ENCODE assay signal across 8 cellular contexts in the genomic region with DNA sequence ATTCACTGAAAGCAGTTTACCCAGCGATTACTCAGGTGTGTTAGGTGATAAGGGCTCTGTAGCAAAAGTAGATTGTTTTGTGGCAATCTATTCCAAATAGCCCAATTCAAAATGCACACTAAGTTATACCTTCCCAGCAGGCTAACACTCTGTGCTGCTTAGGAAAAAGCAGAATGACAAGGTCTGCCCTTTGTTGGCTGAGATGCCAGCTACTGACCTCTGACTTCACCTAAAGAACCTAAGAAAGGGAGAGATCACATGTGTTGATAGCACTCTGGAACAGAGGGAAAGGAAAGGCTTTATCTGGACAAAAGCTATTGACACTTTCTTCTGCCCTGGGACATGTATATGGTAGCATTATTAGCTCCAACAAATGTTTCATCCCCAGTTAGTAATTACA.
"Had no signal": no experiment of that assay in that cellular context is flagged by ENCODE, and none has a peak within 500 bp of the region (broad histone marks: within the 10 kb centered on the region; RNA-seq: fewer than 3 reads in every experiment).

No MANE protein-coding gene starts in this region.

- H3K4me1 Mint-ChIP-seq: IgD-negative memory B cell had no signal

- H3K27ac Mint-ChIP-seq: IgD-negative memory B cell had no signal

- FAIRE-seq: HTR-8/SVneo, K562 had no signal

- H3K4me2 ChIP-seq: KMS-11 had no signal

- H3K27ac ChIP-seq: HL-60, KMS-11 had no signal

- H3K9ac ChIP-seq: KMS-11 had no signal

- ATAC-seq: K562 had no signal

- H3K4me3 ChIP-seq: K562 had no signal

- H3K9me3 Mint-ChIP-seq: IgD-negative memory B cell had no signal

- H3K27me3 Mint-ChIP-seq: IgD-negative memory B cell had no signal

- H3K4me3 Mint-ChIP-seq: IgD-negative memory B cell had no signal

- H3K36me3 Mint-ChIP-seq: IgD-negative memory B cell had no signal

- DNase-seq: IMR-90, KBM-7, KG1 had no signal
